11 cellular contexts compared by ENCODE assay signal in the genomic region with DNA sequence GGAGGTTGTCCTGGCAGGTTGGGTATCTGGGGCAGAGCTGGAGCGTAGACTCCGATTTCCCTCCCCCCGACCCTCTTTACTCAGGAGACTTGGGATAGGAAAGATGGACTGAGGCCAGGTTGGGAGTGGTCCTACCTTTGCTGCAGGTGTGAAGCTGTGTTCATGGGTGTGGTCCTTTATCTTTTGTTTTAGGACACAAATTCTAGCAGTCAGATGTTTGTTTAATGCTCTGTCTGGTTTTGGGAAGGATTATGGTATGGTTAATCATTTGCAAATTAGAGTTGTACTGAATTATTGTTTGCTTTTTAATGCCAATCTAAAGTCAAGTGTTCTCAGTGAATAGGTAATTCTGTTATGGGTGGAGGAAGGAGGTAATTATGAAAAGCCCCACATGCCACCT. TPM values are rescaled to one million over a fixed set of nuclear protein-coding genes. Genes with fewer than 3 reads are reported as not detected.
DNase-seq lines count a peak whose midpoint lies in the region; ATAC-seq, FAIRE-seq and TF ChIP-seq lines count a peak whose summit lies in the region.
"Had no signal": no experiment of that assay in that cellular context is flagged by ENCODE, and none has a peak within 500 bp of the region (broad histone marks: within the 10 kb centered on the region; RNA-seq: fewer than 3 reads in every experiment).

No MANE protein-coding gene starts in this region.

- ATAC-seq in GM18858 (IDR thresholded peaks at IDR 0.05; ENCODE audit: unreplicated experiment) = no peak

- no peak overlapping the region for H2BK12ac ChIP-seq in trophoblast cell (ENCODE audit: low read length)

- no CpG with 5 or more reads among the region's 3 CpGs for WGBS in trophoblast cell (ENCODE audit: extremely low coverage, insufficient coverage, insufficient read length)

- no peak overlapping the region for H3K27ac ChIP-seq in trophoblast cell (ENCODE audit: low read depth, low read length)
- H3K27ac ChIP-seq: ovary had no signal

- no peaks in the 10 kb centered on the region for H3K36me3 ChIP-seq in bronchial epithelial cell (ENCODE audit: control insufficient read depth, insufficient read depth, low read length)
- peaks cover 0 to 2% of the 10 kb centered on the region in 2 experiments for H3K36me3 ChIP-seq in trophoblast cell (ENCODE audit: control insufficient read depth in 1 of 2, insufficient read depth in 2 of 2, low read length in 2 of 2)
- H3K36me3 ChIP-seq: ovary had no signal

- no peak overlapping the region for H2BK120ac ChIP-seq in trophoblast cell (ENCODE audit: insufficient read depth, low read length, poor library complexity)

- H3K27ac Mint-ChIP-seq in activated CD4-positive, alpha-beta T cell treated with anti-CD3 and anti-CD28 coated beads, Interleukin-2, amount 10 ng/mL, durations not matched to agents 24 days and 14 days = peak overlapping the region; percentile 32

- H2BK5ac ChIP-seq in trophoblast cell (ENCODE audit: low read depth, low read length, poor library complexity) = no peak overlapping the region

- FAIRE-seq in bronchial epithelial cell (lab: Jason Lieb, UNC) = no peak

- no peak overlapping the region for H4K12ac ChIP-seq in trophoblast cell (ENCODE audit: low read depth, low read length)

- no peaks in the 10 kb centered on the region for H3K27me3 ChIP-seq in bronchial epithelial cell (ENCODE audit: control insufficient read depth, insufficient read depth, low read length)
- no peaks in the 10 kb centered on the region for H3K27me3 ChIP-seq in trophoblast cell (ENCODE audit: insufficient read depth, low read length)
- H3K27me3 ChIP-seq: ovary had no signal

- no peak overlapping the region for H4K8ac ChIP-seq in trophoblast cell (ENCODE audit: low read depth, low read length)

- H3K18ac ChIP-seq in trophoblast cell (ENCODE audit: low read length) = no peak overlapping the region

- H4K91ac ChIP-seq in trophoblast cell (ENCODE audit: low read depth, low read length) = no peak overlapping the region

- H3K4me1 ChIP-seq in trophoblast cell (ENCODE audit: control insufficient read depth in 1 of 2, insufficient read depth in 2 of 2, low read length in 2 of 2) = peaks cover 2 to 3% of the 10 kb centered on the region in 2 experiments

- peaks cover 78% of the 10 kb centered on the region for H3K4me1 Mint-ChIP-seq in activated CD4-positive, alpha-beta T cell treated with anti-CD3 and anti-CD28 coated beads, Interleukin-2, amount 10 ng/mL, durations not matched to agents 24 days and 14 days

- no peak overlapping the region for H3K4me3 ChIP-seq in bronchial epithelial cell (ENCODE audit: low read depth, low read length)
- no peak overlapping the region for H3K4me3 ChIP-seq in trophoblast cell (ENCODE audit: low read depth, low read length)
- H3K4me3 ChIP-seq: ovary had no signal

- H3K9me3 ChIP-seq in trophoblast cell (ENCODE audit: insufficient read depth, low read depth, low read length) = no peaks in the 10 kb centered on the region
- H3K9me3 ChIP-seq: ovary had no signal

- peaks cover 2% of the 10 kb centered on the region for H3K9me3 Mint-ChIP-seq in activated CD4-positive, alpha-beta T cell treated with anti-CD3 and anti-CD28 coated beads, Interleukin-2, amount 10 ng/mL, durations not matched to agents 24 days and 14 days

- peak; percentile 53 for DNase-seq in activated CD4-positive, alpha-beta T cell treated with anti-CD3 and anti-CD28 coated beads, Interleukin-2, amount 10 ng/mL, durations not matched to agents 24 days and 14 days
- no peak for DNase-seq in activated CD4-positive, alpha-beta T cell treated with anti-CD3 and anti-CD28 coated beads for 4 hours
- DNase-seq in NCI-H69 (lab: John Stamatoyannopoulos, UW) (peak; percentile 97), bronchial epithelial cell (ENCODE audit: low read depth) (peak; percentile 31), trophoblast cell (no peak), mesenteric fat pad (ENCODE audit: low spot score) (no peak)
- DNase-seq in stimulated activated CD4-positive, alpha-beta T cell treated with anti-CD3 and anti-CD28 coated beads, Interleukin-4, amount 100 ng/mL, for 4 hours = no peak
- DNase-seq: cortex of kidney, ovary, Right ventricle myocardium superior had no signal

- no peak overlapping the region for H3K23ac ChIP-seq in trophoblast cell (ENCODE audit: low read length)

- H3K9ac ChIP-seq in trophoblast cell (ENCODE audit: low read length) = no peak overlapping the region

- no peak overlapping the region for H3K4me2 ChIP-seq in trophoblast cell (ENCODE audit: low read length)

- peak overlapping the region; percentile 53 for H3K4ac ChIP-seq in trophoblast cell (ENCODE audit: low read depth, low read length)

- no peaks in the 10 kb centered on the region for H3K79me1 ChIP-seq in trophoblast cell (ENCODE audit: low read length)

- H2AFZ ChIP-seq in trophoblast cell (ENCODE audit: insufficient read depth, low read length, poor library complexity) = no peak overlapping the region

- H3K14ac ChIP-seq in trophoblast cell (ENCODE audit: low read length) = no peak overlapping the region

- H3K4me3 Mint-ChIP-seq in activated CD4-positive, alpha-beta T cell treated with anti-CD3 and anti-CD28 coated beads, Interleukin-2, amount 10 ng/mL, durations not matched to agents 24 days and 14 days = peak overlapping the region; percentile 17

- H3K27me3 Mint-ChIP-seq in activated CD4-positive, alpha-beta T cell treated with anti-CD3 and anti-CD28 coated beads, Interleukin-2, amount 10 ng/mL, durations not matched to agents 24 days and 14 days = no peaks in the 10 kb centered on the region

- intact Hi-C loops in activated CD4-positive, alpha-beta T cell treated with anti-CD3 and anti-CD28 coated beads, Interleukin-2, amount 10 ng/mL, durations not matched to agents 24 days and 14 days (cut with micrococcal nuclease) = no loop called here

- H3K79me2 ChIP-seq in trophoblast cell (ENCODE audit: control insufficient read depth, insufficient read depth, low read length, poor library complexity) = peaks cover 11% of the 10 kb centered on the region

- no peak overlapping the region for H2AK5ac ChIP-seq in trophoblast cell (ENCODE audit: low read length)

- H3K36me3 Mint-ChIP-seq in activated CD4-positive, alpha-beta T cell treated with anti-CD3 and anti-CD28 coated beads, Interleukin-2, amount 10 ng/mL, durations not matched to agents 24 days and 14 days (ENCODE audit: low read depth) = peaks cover 30% of the 10 kb centered on the region

- no peak for TF ChIP-seq CTCF in bronchial epithelial cell (IDR thresholded peaks at IDR 0.05; ENCODE audit: insufficient read depth, low read length, severe bottlenecking)

RNA-seq across cellular contexts. Expression of gene FAM120AOS, which starts 14.1 kb away (rescaled TPM):
- total RNA-seq in activated CD4-positive, alpha-beta T cell treated with anti-CD3 and anti-CD28 coated beads, Interleukin-2, amount 10 ng/mL, durations not matched to agents 24 days and 14 days = 31.6 and 33.9 TPM in 2 replicates
- total RNA-seq in bronchial epithelial cell = 47.1 and 63.1 TPM in 2 replicates
- polyA plus RNA-seq in trophoblast cell (2013) = 40.6 and 41.6 TPM in 2 replicates
- 43.9 TPM for total RNA-seq in mesenteric fat pad

RNA-seq across cellular contexts. Expression of gene FAM120A, which starts 16.0 kb away (rescaled TPM):
- total RNA-seq in activated CD4-positive, alpha-beta T cell treated with anti-CD3 and anti-CD28 coated beads, Interleukin-2, amount 10 ng/mL, durations not matched to agents 24 days and 14 days = 145 and 147 TPM in 2 replicates
- total RNA-seq in bronchial epithelial cell (69.0 and 100 TPM in 2 replicates), mesenteric fat pad (98.0 TPM)
- 74.8 and 75.7 TPM in 2 replicates for polyA plus RNA-seq in trophoblast cell (2013)

Comparison
In these comparisons a context has a peak if more than half of its experiments do, and no peak if none do; other contexts are left out.
1. DNase-seq: peak in activated CD4-positive, alpha-beta T cell treated with anti-CD3 and anti-CD28 coated beads, Interleukin-2, amount 10 ng/mL, durations not matched to agents 24 days and 14 days (single experiment), NCI-H69 (single experiment) and bronchial epithelial cell (single experiment); none in activated CD4-positive, alpha-beta T cell treated with anti-CD3 and anti-CD28 coated beads for 4 hours (0 of 2), trophoblast cell (0 of 2), stimulated activated CD4-positive, alpha-beta T cell treated with anti-CD3 and anti-CD28 coated beads, Interleukin-4, amount 100 ng/mL, for 4 hours (0 of 2) and mesenteric fat pad (single experiment).